ENCODE assay signal across 9 cellular contexts in genomic region chr13:80336335-80336734, GRCh38. TPM values are rescaled to one million over a fixed set of nuclear protein-coding genes. Genes with fewer than 3 reads are reported as not detected.
A peak's percentile ranks its signal among the peaks of the same experiment; 100 is the strongest.
DNase-seq lines count a peak whose midpoint lies in the region; ATAC-seq and TF ChIP-seq lines count a peak whose summit lies in the region.
"Had no signal": no experiment of that assay in that cellular context is flagged by ENCODE, and none has a peak within 500 bp of the region (broad histone marks: within the 10 kb centered on the region; RNA-seq: fewer than 3 reads in every experiment).

No MANE protein-coding gene starts in this region.

- H3K4me3 ChIP-seq in OCI-LY3 (ENCODE audit: low read length), result no peak overlapping the region
- H3K4me3 ChIP-seq in colonic mucosa, result peak overlapping the region; percentile 55
- H3K4me3 ChIP-seq in lung, result peak overlapping the region; percentile 45
- H3K4me3 ChIP-seq in upper lobe of left lung, result peak overlapping the region in 3 of 4 donors; percentile 72 to 90 (median 81)

- H3K9ac ChIP-seq in OCI-LY3 (ENCODE audit: low read length) (no peak overlapping the region), colonic mucosa (ENCODE audit: low read depth in 2 of 2, low read length in 2 of 2) (peak overlapping the region in 1 of 2 donors; percentile 21)

- TF ChIP-seq POLR2A in upper lobe of left lung (IDR thresholded peaks at IDR 0.05), result no peak

- 0 out of 2 replicates have a peak overlapping the region, but pooled peaks have one; percentile 5 for H2AFZ ChIP-seq in OCI-LY3 (ENCODE audit: low read depth, low read length)

- H3K27me3 ChIP-seq in OCI-LY3 (ENCODE audit: low read depth, low read length), result no peaks in the 10 kb centered on the region
- no peaks in the 10 kb centered on the region for H3K27me3 ChIP-seq in colonic mucosa
- H3K27me3 ChIP-seq in lung (ENCODE audit: control insufficient read depth, insufficient read depth), result no peaks in the 10 kb centered on the region
- H3K27me3 ChIP-seq in upper lobe of left lung, result no peaks in the 10 kb centered on the region
- H3K27me3 ChIP-seq: foreskin keratinocyte had no signal

- no peaks in the 10 kb centered on the region for H3K79me2 ChIP-seq in OCI-LY3 (ENCODE audit: low read length)

- H3K36me3 ChIP-seq in OCI-LY3 (replicated peaks; ENCODE audit: low read depth, low read length), result no peaks in the 10 kb centered on the region
- no peaks in the 10 kb centered on the region for H3K36me3 ChIP-seq in colonic mucosa
- H3K36me3 ChIP-seq in lung (ENCODE audit: control insufficient read depth in 2 of 2, insufficient read depth in 2 of 2, low read length in 2 of 2), result peaks cover 5 to 13% of the 10 kb centered on the region in 2 donors
- H3K36me3 ChIP-seq in upper lobe of left lung, result peaks cover 0 to 44% (median 9%) of the 10 kb centered on the region in 4 donors

- H3K9me3 ChIP-seq in OCI-LY3 (ENCODE audit: insufficient read depth, low read length) (0 out of 2 replicates have a peak, but pooled peaks cover 4% of the 10 kb centered on the region), colonic mucosa (no peaks in the 10 kb centered on the region), lung (ENCODE audit: control insufficient read depth in 2 of 2, insufficient read depth in 1 of 2, low read length in 1 of 2) (no peaks in the 10 kb centered on the region), upper lobe of left lung (no peaks in the 10 kb centered on the region)

- no peak for TF ChIP-seq CTCF in OCI-LY3 (IDR thresholded peaks at IDR 0.05; ENCODE audit: low read depth, low read length)
- no peak for TF ChIP-seq CTCF in colonic mucosa (IDR thresholded peaks at IDR 0.05)
- TF ChIP-seq CTCF in lung (IDR thresholded peaks at IDR 0.05; ENCODE audit: control extremely low read depth, extremely low read depth), result no peak
- TF ChIP-seq CTCF in upper lobe of left lung (IDR thresholded peaks at IDR 0.05), result no peak

- 52 to 73% methylated on average over 2 of the region's 2 CpGs for WGBS in lung, 2 donors
- WGBS in upper lobe of left lung, 2 donors, result 58 to 62% methylated on average over 2 of the region's 2 CpGs

- DNase-seq in colonic mucosa (no peak), lung (ENCODE audit: low spot score) (no peak), upper lobe of left lung (no peak), NCI-H2196 (lab: John Stamatoyannopoulos, UW; ENCODE audit: unreplicated experiment) (no peak), NCI-H146 (lab: John Stamatoyannopoulos, UW) (no peak)
- DNase-seq: naive thymus-derived CD4-positive, alpha-beta T cell had no signal

- ATAC-seq in lung (ENCODE audit: insufficient read depth, low FRiP score), result no peak
- ATAC-seq in upper lobe of left lung (ENCODE audit: low FRiP score in 2 of 2), result no peak
- ATAC-seq in GM21529 (IDR thresholded peaks at IDR 0.05; ENCODE audit: unreplicated experiment), result no peak
- ATAC-seq: foreskin keratinocyte; naive thymus-derived CD4-positive, alpha-beta T cell had no signal

- H3K4me1 ChIP-seq in OCI-LY3 (ENCODE audit: low read length), result no peaks in the 10 kb centered on the region
- H3K4me1 ChIP-seq in colonic mucosa, result no peaks in the 10 kb centered on the region
- peaks cover 2 to 10% of the 10 kb centered on the region in 2 donors for H3K4me1 ChIP-seq in lung (ENCODE audit: control insufficient read depth in 2 of 2, insufficient read depth in 2 of 2, low read length in 2 of 2)
- H3K4me1 ChIP-seq in upper lobe of left lung, result peaks cover 17 to 33% (median 26%) of the 10 kb centered on the region in 4 donors

- no peak for TF ChIP-seq EP300 in upper lobe of left lung (IDR thresholded peaks at IDR 0.05)

- intact Hi-C loops in colonic mucosa (cut with DNase I), result loop anchor here (10.0 kb wide), 2 partner anchors 82 to 472 kb away; no protein-coding TSS in a partner anchor

- H4K20me1 ChIP-seq in OCI-LY3 (ENCODE audit: insufficient read depth, low read length), result no peaks in the 10 kb centered on the region

- H3K27ac ChIP-seq in OCI-LY3 (ENCODE audit: low read length) (no peak overlapping the region), colonic mucosa (no peak overlapping the region), lung (ENCODE audit: low read depth in 1 of 2, low read length in 1 of 2) (peak overlapping the region in 1 of 2 donors; percentile 78), upper lobe of left lung (peak overlapping the region in 3 of 4 donors; percentile 95 to 96 (median 96))
- H3K27ac ChIP-seq: foreskin keratinocyte had no signal

- no peak overlapping the region for H3K4me2 ChIP-seq in OCI-LY3 (ENCODE audit: low read length)

RNA-seq across cellular contexts. Expression of gene SPRY2, which starts 4.6 kb away (rescaled TPM):
- total RNA-seq in colonic mucosa, result 10 to 100 TPM; 27.9 to 83.3 TPM
- total RNA-seq in lung, result 10 to 100 TPM; 30.0 to 49.8 TPM
- polyA plus RNA-seq in lung, result 10 to 100 TPM; 27.1 to 30.1 TPM
- total RNA-seq in upper lobe of left lung, result 10 to 100 TPM; 19.3 to 76.3 (median 50.9) TPM
- polyA plus RNA-seq: naive thymus-derived CD4-positive, alpha-beta T cell had no signal

Comparison
In these comparisons a context has a peak if more than half of its experiments do, and no peak if none do; other contexts are left out.
1. H3K27ac ChIP-seq: peak in upper lobe of left lung (3 of 4); none in OCI-LY3 (single experiment) and colonic mucosa (single experiment).